In genomic region chr19:11420429-11420893, GRCh38 we compare ENCODE assay signal across 7 cellular contexts. TPM values are rescaled to one million over a fixed set of nuclear protein-coding genes. Genes with fewer than 3 reads are reported as not detected.
DNase-seq lines count a peak whose midpoint lies in the region; ATAC-seq, FAIRE-seq and TF ChIP-seq lines count a peak whose summit lies in the region.
"Had no signal": no experiment of that assay in that cellular context is flagged by ENCODE, and none has a peak within 500 bp of the region (broad histone marks: within the 10 kb centered on the region; RNA-seq: fewer than 3 reads in every experiment).

No MANE protein-coding gene starts in this region.

- no peak for ATAC-seq in HG03280 (IDR thresholded peaks at IDR 0.05; ENCODE audit: unreplicated experiment)
- ATAC-seq: Panc1 had no signal

- H3K4me3 ChIP-seq in kidney (ENCODE audit: low read length in 2 of 2) = peak overlapping the region; percentile 39 to 64

- no peak for TF ChIP-seq CTCF in kidney (IDR thresholded peaks at IDR 0.05; ENCODE audit: borderline replicate concordance, extremely low read depth, insufficient read depth)

- FAIRE-seq in kidney (lab: Jason Lieb, UNC) (no peak), H54 (lab: Jason Lieb, UNC) (no peak)

- peak overlapping the region; percentile 59 to 76 for H3K27ac ChIP-seq in kidney (ENCODE audit: low read depth in 2 of 2, low read length in 2 of 2)

- TF ChIP-seq POLR2A in H54 (IDR thresholded peaks at IDR 0.05; ENCODE audit: low read depth, low read length) = no peak

- intact Hi-C loops in kidney (cut with DNase I) = no loop called here

- peaks cover 6 to 20% of the 10 kb centered on the region in 2 donors for H3K4me1 ChIP-seq in kidney (ENCODE audit: control insufficient read depth in 1 of 2, insufficient read depth in 1 of 2, low read depth in 1 of 2, low read length in 2 of 2)

- peak overlapping the region; percentile 38 to 78 for H3K9ac ChIP-seq in kidney (ENCODE audit: low read length in 2 of 2)

- no peaks in the 10 kb centered on the region for H3K36me3 ChIP-seq in kidney (ENCODE audit: control insufficient read depth in 1 of 2, insufficient read depth in 2 of 2, low read length in 2 of 2)

- H3K9me3 ChIP-seq in kidney (ENCODE audit: control insufficient read depth in 1 of 2, low read length in 2 of 2) = no peaks in the 10 kb centered on the region

- DNase-seq in AG08395 (ENCODE audit: low spot score) (peak; percentile 27), RPMI7951 (ENCODE audit: low read depth) (peak; percentile 80), kidney (peak; percentile 83), H54 (ENCODE audit: insufficient read length, low spot score) (no peak)
- DNase-seq in stimulated activated CD4-positive, alpha-beta T cell treated with anti-CD3 and anti-CD28 coated beads, Interleukin-4, amount 100 ng/mL, for 4 hours = no peak

RNA-seq across cellular contexts. Expression of gene RGL3, which starts 1.3 kb away (rescaled TPM):
- total RNA-seq in RPMI7951 (2014; rRNA removed; shearing (Covaris generic)) = 3.3 and 4.2 TPM in 2 replicates
- 126 TPM for total RNA-seq in kidney
- polyA plus RNA-seq in kidney (ENCODE audit: insufficient read depth, low read depth, low replicate concordance) = 56.9 TPM

RNA-seq across cellular contexts. Expression of gene ODAD3, which starts 14.5 kb away (rescaled TPM):
- 2.3 and 3.1 TPM in 2 replicates for total RNA-seq in RPMI7951 (2014; rRNA removed; shearing (Covaris generic))
- total RNA-seq in kidney = 1.5 TPM
- polyA plus RNA-seq in kidney (ENCODE audit: insufficient read depth, low read depth, low replicate concordance) = 7.1 TPM

RNA-seq across cellular contexts. Expression of gene PRKCSH, which starts 15.0 kb away (rescaled TPM):
- 88.3 and 94.3 TPM in 2 replicates for total RNA-seq in RPMI7951 (2014; rRNA removed; shearing (Covaris generic))
- total RNA-seq in kidney = 278 TPM
- polyA plus RNA-seq in kidney (ENCODE audit: insufficient read depth, low read depth, low replicate concordance) = 182 TPM

RNA-seq across cellular contexts. Expression of gene EPOR, which starts 36.3 kb away (rescaled TPM):
- 21.2 and 22.9 TPM in 2 replicates for total RNA-seq in RPMI7951 (2014; rRNA removed; shearing (Covaris generic))
- 23.6 TPM for total RNA-seq in kidney
- 20.4 TPM for polyA plus RNA-seq in kidney (ENCODE audit: insufficient read depth, low read depth, low replicate concordance)

RNA-seq across cellular contexts. Expression of gene SWSAP1, which starts 46.0 kb away (rescaled TPM):
- total RNA-seq in RPMI7951 (2014; rRNA removed; shearing (Covaris generic)) = 2.0 and 3.0 TPM in 2 replicates
- total RNA-seq in kidney = 4.1 TPM
- 6.2 TPM for polyA plus RNA-seq in kidney (ENCODE audit: insufficient read depth, low read depth, low replicate concordance)

Comparison
In these comparisons a context has a peak if more than half of its experiments do, and no peak if none do; other contexts are left out.
1. DNase-seq: peak in AG08395 (single experiment), RPMI7951 (single experiment) and kidney (single experiment); none in stimulated activated CD4-positive, alpha-beta T cell treated with anti-CD3 and anti-CD28 coated beads, Interleukin-4, amount 100 ng/mL, for 4 hours (0 of 2) and H54 (single experiment).
2. RNA of gene RGL3, which starts 1.3 kb away (total RNA-seq): 126 TPM in kidney (single experiment); 3.3 to 4.2 TPM in RPMI7951; every median in the first group is over 10 times any median in the second.